In genomic region chr2:99139003-99139402, GRCh38 we compare ENCODE assay signal across 15 cellular contexts. TPM values are rescaled to one million over a fixed set of nuclear protein-coding genes. Genes with fewer than 3 reads are reported as not detected.
"Had no signal": no experiment of that assay in that cellular context is flagged by ENCODE, and none has a peak within 500 bp of the region (broad histone marks: within the 10 kb centered on the region; RNA-seq: fewer than 3 reads in every experiment).

No MANE protein-coding gene starts in this region.

- H3K9me3 ChIP-seq: lower lobe of right lung, sigmoid colon had no signal

- H3K27ac Mint-ChIP-seq: activated CD4-positive, alpha-beta T cell treated with anti-CD3 and anti-CD28 coated beads for 36 hours; activated T-helper 17 cell treated with anti-CD3 and anti-CD28 coated beads, Interleukin-2, amount 50 U/mL, for 72 hours had no signal

- H3K4me3 ChIP-seq: lower lobe of right lung, sigmoid colon had no signal

- H3K27me3 Mint-ChIP-seq: activated CD4-positive, alpha-beta T cell treated with anti-CD3 and anti-CD28 coated beads for 36 hours; activated T-helper 17 cell treated with anti-CD3 and anti-CD28 coated beads, Interleukin-2, amount 50 U/mL, for 72 hours had no signal

- H3K36me3 ChIP-seq: brain microvascular endothelial cell, lower lobe of right lung, sigmoid colon had no signal

- DNase-seq: activated CD4-positive, alpha-beta T cell treated with anti-CD3 and anti-CD28 coated beads for 36 hours; activated naive CD4-positive, alpha-beta T cell treated with anti-CD3 and anti-CD28 coated beads, Interleukin-2, amount 50 U/mL, for 16 hours; activated T-cell treated with anti-CD3 and anti-CD28 coated beads for 4 hours; amniotic stem cell; brain microvascular endothelial cell; dermis blood vessel endothelial cell; hypothalamus; lower lobe of right lung; midbrain; nucleus accumbens; sigmoid colon; stimulated activated CD4-positive, alpha-beta T cell treated with anti-CD3 and anti-CD28 coated beads, Interleukin-2, amount 100 ng/mL, for 24 hours; stimulated activated naive CD4-positive, alpha-beta T cell treated with Interleukin-2 at 50 U/mL for 16 hours; trophoblast cell had no signal

- ATAC-seq: activated CD4-positive, alpha-beta T cell treated with anti-CD3 and anti-CD28 coated beads for 36 hours; activated T-helper 17 cell treated with anti-CD3 and anti-CD28 coated beads, Interleukin-2, amount 50 U/mL, for 72 hours; lower lobe of right lung had no signal

- H3K27ac ChIP-seq: brain microvascular endothelial cell, lower lobe of right lung, sigmoid colon had no signal

- H3K27me3 ChIP-seq: brain microvascular endothelial cell, sigmoid colon had no signal

RNA-seq across cellular contexts. Expression of gene C2orf15, which starts 2.5 kb away (rescaled TPM):
- total RNA-seq: dermis blood vessel endothelial cell, sigmoid colon had no signal
